ENCODE assay signal across 8 cellular contexts in genomic region chr1:23745515-23745914, GRCh38. TPM values are rescaled to one million over a fixed set of nuclear protein-coding genes. Genes with fewer than 3 reads are reported as not detected.
DNase-seq lines count a peak whose midpoint lies in the region; ATAC-seq and TF ChIP-seq lines count a peak whose summit lies in the region.

No MANE protein-coding gene starts in this region.

- H3K27ac Mint-ChIP-seq in activated naive CD4-positive, alpha-beta T cell treated with anti-CD3 and anti-CD28 coated beads, Interleukin-2, amount 10 ng/mL, durations not matched to agents 7 days and 5 days = peak overlapping the region; percentile 93
- H3K27ac Mint-ChIP-seq in mesothelial cell of epicardium = peak overlapping the region; percentile 93

- TF ChIP-seq CTCF in astrocyte of the cerebellum (IDR thresholded peaks at IDR 0.05; ENCODE audit: low read depth, low read length, missing control alignments) = peak; percentile 41
- TF ChIP-seq CTCF in mesothelial cell of epicardium (IDR thresholded peaks at IDR 0.05; ENCODE audit: unreplicated experiment) = no peak

- H3K4me3 ChIP-seq in astrocyte of the cerebellum (ENCODE audit: low read depth, low read length) = no peak overlapping the region

- H3K4me3 Mint-ChIP-seq in activated naive CD4-positive, alpha-beta T cell treated with anti-CD3 and anti-CD28 coated beads, Interleukin-2, amount 10 ng/mL, durations not matched to agents 7 days and 5 days = peak overlapping the region; percentile 56
- peak overlapping the region; percentile 89 for H3K4me3 Mint-ChIP-seq in mesothelial cell of epicardium

- peaks cover 50% of the 10 kb centered on the region for H3K4me1 Mint-ChIP-seq in activated naive CD4-positive, alpha-beta T cell treated with anti-CD3 and anti-CD28 coated beads, Interleukin-2, amount 10 ng/mL, durations not matched to agents 7 days and 5 days
- H3K4me1 Mint-ChIP-seq in mesothelial cell of epicardium = peaks cover 29% of the 10 kb centered on the region

- no peak for DNase-seq in activated naive CD4-positive, alpha-beta T cell treated with anti-CD3 and anti-CD28 coated beads, Interleukin-2, amount 10 ng/mL, durations not matched to agents 7 days and 5 days
- no peak for DNase-seq in activated naive CD4-positive, alpha-beta T cell treated with anti-CD3 and anti-CD28 coated beads, Interleukin-2, amount 50 U/mL, for 16 hours
- DNase-seq in NCI-H1105 (lab: John Stamatoyannopoulos, UW) = peak; percentile 12
- DNase-seq in astrocyte of the cerebellum (ENCODE audit: low read depth) = no peak
- DNase-seq in mesothelial cell of epicardium (ENCODE audit: low spot score in 2 of 2, unreplicated experiment in 2 of 2) = no peak
- no peak for DNase-seq in NCI-H1048 (lab: John Stamatoyannopoulos, UW)

- CTCF ChIA-PET in activated naive CD4-positive, alpha-beta T cell treated with anti-CD3 and anti-CD28 coated beads, Interleukin-2, amount 10 ng/mL, durations not matched to agents 7 days and 5 days (lab: Charles Lee) = interaction anchor here (0.7 to 1.8 kb wide), 4 partner anchors 53 to 360 kb away, joined by 3 to 6 read pairs (median 3); no protein-coding TSS in a partner anchor

- no peaks in the 10 kb centered on the region for H3K9me3 Mint-ChIP-seq in activated naive CD4-positive, alpha-beta T cell treated with anti-CD3 and anti-CD28 coated beads, Interleukin-2, amount 10 ng/mL, durations not matched to agents 7 days and 5 days
- H3K9me3 Mint-ChIP-seq in mesothelial cell of epicardium = no peaks in the 10 kb centered on the region

- ATAC-seq in GM18517 (IDR thresholded peaks at IDR 0.05; ENCODE audit: unreplicated experiment) (no peak), GM21390 (IDR thresholded peaks at IDR 0.05; ENCODE audit: unreplicated experiment) (no peak)

- H3K27me3 Mint-ChIP-seq in activated naive CD4-positive, alpha-beta T cell treated with anti-CD3 and anti-CD28 coated beads, Interleukin-2, amount 10 ng/mL, durations not matched to agents 7 days and 5 days = no peaks in the 10 kb centered on the region
- H3K27me3 Mint-ChIP-seq in mesothelial cell of epicardium (ENCODE audit: low read depth) = no peaks in the 10 kb centered on the region

- H3K36me3 Mint-ChIP-seq in activated naive CD4-positive, alpha-beta T cell treated with anti-CD3 and anti-CD28 coated beads, Interleukin-2, amount 10 ng/mL, durations not matched to agents 7 days and 5 days = peaks cover 29% of the 10 kb centered on the region
- peaks cover 2% of the 10 kb centered on the region for H3K36me3 Mint-ChIP-seq in mesothelial cell of epicardium

- in situ Hi-C loops in astrocyte of the cerebellum (cut with HindIII; ENCODE audit: low sequenced_read_pairs) = no loop called here

RNA-seq across cellular contexts. Expression of gene ELOA, which starts 2.2 kb away (rescaled TPM):
- 28.4 to 31.5 TPM (median 30.4 TPM) in 3 replicates for total RNA-seq in mesothelial cell of epicardium

RNA-seq across cellular contexts. Expression of gene PITHD1, which starts 32.7 kb away (rescaled TPM):
- total RNA-seq in mesothelial cell of epicardium = 52.1 to 53.9 TPM (median 52.7 TPM) in 3 replicates

RNA-seq across cellular contexts. Expression of gene LYPLA2, which starts 45.4 kb away (rescaled TPM):
- total RNA-seq in mesothelial cell of epicardium = 75.5 to 79.1 TPM (median 76.3 TPM) in 3 replicates

RNA-seq across cellular contexts. Expression of gene RPL11, which starts 53.9 kb away (rescaled TPM):
- total RNA-seq in mesothelial cell of epicardium = 1,158 to 1,228 TPM (median 1,198 TPM) in 3 replicates

RNA-seq across cellular contexts. Expression of gene GALE, which starts 55.0 kb away (rescaled TPM):
- 22.5 to 26.9 TPM (median 26.9 TPM) in 3 replicates for total RNA-seq in mesothelial cell of epicardium
